Comparison of ENCODE assay signal across 1 cellular context in the genomic region with DNA sequence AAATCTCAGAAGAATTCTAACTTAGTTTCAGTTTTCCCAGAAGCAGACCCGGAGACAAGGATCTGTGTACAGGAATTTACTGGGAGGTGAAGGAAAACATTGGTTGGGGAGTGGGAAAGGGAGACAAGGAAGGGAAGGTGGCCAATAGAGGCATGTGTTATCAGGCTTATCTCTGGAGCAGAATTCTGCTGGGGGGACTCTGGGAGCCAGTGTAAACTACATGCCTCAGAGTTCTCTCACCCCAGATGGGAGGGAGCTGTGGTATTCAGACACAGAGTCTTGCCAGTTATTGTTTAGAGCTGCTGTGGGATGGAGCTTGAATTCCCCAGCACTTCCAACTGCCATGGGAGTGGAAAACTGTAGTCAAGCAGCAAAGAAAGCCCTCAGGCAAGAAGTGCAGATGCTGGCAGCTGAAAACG.
TF ChIP-seq lines count a peak whose summit lies in the region.

No MANE protein-coding gene starts in this region.

TF ChIP-seq in IMR-90, 13 proteins besides CTCF, POLR2A, EP300 and RAD21 (continued from another document):
- TF ChIP-seq RCOR1 (IDR thresholded peaks at IDR 0.05; ENCODE audit: insufficient replicate concordance, low read length) (no peak), CHD1 (IDR thresholded peaks at IDR 0.05; ENCODE audit: low read depth, low read length) (no peak), CEBPB (IDR thresholded peaks at IDR 0.05; ENCODE audit: low read depth, low read length) (no peak), RFX5 (IDR thresholded peaks at IDR 0.05; ENCODE audit: low read depth, low read length) (no peak), MXI1 (IDR thresholded peaks at IDR 0.05; ENCODE audit: borderline replicate concordance, low read depth, low read length) (no peak), MAZ (IDR thresholded peaks at IDR 0.05; ENCODE audit: borderline replicate concordance, low read depth, low read length) (peak; percentile 59; the same call in 1 of the 2 replicates), BHLHE40 (IDR thresholded peaks at IDR 0.05; ENCODE audit: low read depth, low read length) (peak; percentile 18; the same call in 1 of the 2 replicates)
- TF ChIP-seq, protein P1, sequence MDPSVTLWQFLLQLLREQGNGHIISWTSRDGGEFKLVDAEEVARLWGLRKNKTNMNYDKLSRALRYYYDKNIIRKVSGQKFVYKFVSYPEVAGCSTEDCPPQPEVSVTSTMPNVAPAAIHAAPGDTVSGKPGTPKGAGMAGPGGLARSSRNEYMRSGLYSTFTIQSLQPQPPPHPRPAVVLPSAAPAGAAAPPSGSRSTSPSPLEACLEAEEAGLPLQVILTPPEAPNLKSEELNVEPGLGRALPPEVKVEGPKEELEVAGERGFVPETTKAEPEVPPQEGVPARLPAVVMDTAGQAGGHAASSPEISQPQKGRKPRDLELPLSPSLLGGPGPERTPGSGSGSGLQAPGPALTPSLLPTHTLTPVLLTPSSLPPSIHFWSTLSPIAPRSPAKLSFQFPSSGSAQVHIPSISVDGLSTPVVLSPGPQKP (IDR thresholded peaks at IDR 0.05; ENCODE audit: borderline replicate concordance, low read depth, low read length) = no peak
